8 cellular contexts compared by ENCODE assay signal in the genomic region with DNA sequence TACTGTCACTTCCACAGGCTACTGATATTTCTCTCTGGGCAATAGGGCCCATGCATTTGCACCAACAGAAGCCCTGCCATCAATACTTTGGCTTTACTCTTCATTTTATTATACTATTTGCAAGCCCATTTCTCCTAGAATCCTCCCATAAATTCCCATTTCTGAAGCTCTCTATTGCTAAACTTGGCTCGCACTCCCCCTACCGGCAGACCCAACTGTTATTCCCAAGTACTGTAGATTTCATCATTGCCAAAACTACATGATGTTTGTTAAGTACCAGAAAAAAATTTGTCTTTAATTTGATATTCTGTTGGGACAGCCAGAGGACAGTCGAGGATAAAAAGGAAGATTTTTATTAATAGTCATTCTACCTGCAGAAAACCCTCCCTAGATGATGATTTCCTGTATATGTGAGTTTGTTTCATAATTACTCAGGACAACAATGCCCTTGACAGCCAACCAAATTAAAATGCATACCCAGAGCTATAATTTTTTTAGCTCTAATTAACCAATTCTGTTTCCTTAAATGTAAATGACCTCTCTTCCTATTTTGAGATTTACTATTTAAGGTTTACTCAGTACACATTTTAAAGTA.
DNase-seq lines count a peak whose midpoint lies in the region; ATAC-seq and TF ChIP-seq lines count a peak whose summit lies in the region.

No MANE protein-coding gene starts in this region.

- no peaks in the 10 kb centered on the region for H3K9me2 ChIP-seq in SU-DHL-6 (replicated peaks; ENCODE audit: insufficient read depth, low read length)

- H3K4me1 ChIP-seq in osteoblast (ENCODE audit: insufficient read depth, low read length), result no peaks in the 10 kb centered on the region

- H3K4me3 ChIP-seq in SU-DHL-6 (ENCODE audit: insufficient read depth, low read length, poor library complexity, severe bottlenecking), result no peak overlapping the region
- H3K4me3 ChIP-seq in osteoblast (ENCODE audit: insufficient read depth, low read length), result no peak overlapping the region

- ATAC-seq in GM19397 (IDR thresholded peaks at IDR 0.05; ENCODE audit: unreplicated experiment) (no peak), GM18909 (IDR thresholded peaks at IDR 0.05; ENCODE audit: poor library complexity, unreplicated experiment) (no peak)

- TF ChIP-seq CTCF in SU-DHL-6 (IDR thresholded peaks at IDR 0.05; ENCODE audit: insufficient read depth, low read length, poor library complexity, severe bottlenecking), result peak; percentile 75
- peak; percentile 91 for TF ChIP-seq CTCF in osteoblast (IDR thresholded peaks at IDR 0.05; ENCODE audit: extremely low read depth, low read depth, low read length)

- H3K27ac ChIP-seq in SU-DHL-6 (ENCODE audit: low read depth, low read length) (no peak overlapping the region), osteoblast (ENCODE audit: low read depth, low read length) (no peak overlapping the region)

- H3K36me3 ChIP-seq in SU-DHL-6 (ENCODE audit: low read length) (no peaks in the 10 kb centered on the region), osteoblast (ENCODE audit: insufficient read depth, low read length) (no peaks in the 10 kb centered on the region)

- H3K9ac ChIP-seq in SU-DHL-6 (ENCODE audit: low read length), result no peak overlapping the region

- H3K4me2 ChIP-seq in SU-DHL-6 (ENCODE audit: low read depth, low read length, poor library complexity, severe bottlenecking) (no peak overlapping the region), osteoblast (ENCODE audit: insufficient read depth, low read length) (no peak overlapping the region)

- H3F3A ChIP-seq in SU-DHL-6 (ENCODE audit: insufficient read depth), result no peaks in the 10 kb centered on the region

- H2AFZ ChIP-seq in SU-DHL-6 (ENCODE audit: low read depth, low read length, severe bottlenecking), result no peak overlapping the region
- H2AFZ ChIP-seq in osteoblast (ENCODE audit: low read length), result no peak overlapping the region

- DNase-seq in SIG-M5 treated with dmso at 0.1 percent for 504 hours (lab: John Stamatoyannopoulos, UW; ENCODE audit: unreplicated experiment) (peak; percentile 36), SIG-M5 (lab: John Stamatoyannopoulos, UW) (no peak), KG1 (lab: John Stamatoyannopoulos, UW) (peak; percentile 38), fibroblast of the conjunctiva (ENCODE audit: low read depth) (peak; percentile 55), osteoblast (ENCODE audit: insufficient read length, low spot score, missing footprints) (peak; percentile 76)

- H3K9me3 ChIP-seq in SU-DHL-6 (ENCODE audit: insufficient read depth, low read length) (no peaks in the 10 kb centered on the region), osteoblast (ENCODE audit: low read depth, low read length) (no peaks in the 10 kb centered on the region)

- no peaks in the 10 kb centered on the region for H3K79me2 ChIP-seq in SU-DHL-6 (ENCODE audit: insufficient read depth, low read length)
- no peaks in the 10 kb centered on the region for H3K79me2 ChIP-seq in osteoblast (ENCODE audit: insufficient read depth, low read length)

- H3K27me3 ChIP-seq in SU-DHL-6 (ENCODE audit: low read length) (no peaks in the 10 kb centered on the region), osteoblast (ENCODE audit: insufficient read depth, low read length) (peaks cover 8% of the 10 kb centered on the region)

- no peaks in the 10 kb centered on the region for H4K20me1 ChIP-seq in SU-DHL-6 (ENCODE audit: low read depth, low read length)
- no peaks in the 10 kb centered on the region for H4K20me1 ChIP-seq in osteoblast (ENCODE audit: insufficient read depth, low read length)
